ENCODE assay signal across 21 cellular contexts in genomic region chr6:1538348-1538747, GRCh38.
A peak's percentile ranks its signal among the peaks of the same experiment; 100 is the strongest.
DNase-seq lines count a peak whose midpoint lies in the region; ATAC-seq and TF ChIP-seq lines count a peak whose summit lies in the region.
"Had no signal": no experiment of that assay in that cellular context is flagged by ENCODE, and none has a peak within 500 bp of the region (broad histone marks: within the 10 kb centered on the region; RNA-seq: fewer than 3 reads in every experiment).

No MANE protein-coding gene starts in this region.

- H3K36me3 ChIP-seq in adipocyte (ENCODE audit: control insufficient read depth, insufficient read depth, low read length, severe bottlenecking) (peaks cover 5% of the 10 kb centered on the region), suprapubic skin (no peaks in the 10 kb centered on the region)
- H3K36me3 ChIP-seq: BLaER1, Peyer's patch had no signal

- intact Hi-C loops in left ventricle myocardium superior (cut with micrococcal nuclease) (no loop called here), left cardiac atrium (cut with DNase I) (no loop called here)

- H3K27ac ChIP-seq in suprapubic skin: peak overlapping the region; percentile 3
- H3K27ac ChIP-seq: BLaER1, Peyer's patch had no signal

- H3K9me3 ChIP-seq in adipocyte (ENCODE audit: control insufficient read depth, low read length) (peaks cover 4% of the 10 kb centered on the region), suprapubic skin (no peaks in the 10 kb centered on the region)
- H3K9me3 ChIP-seq: Peyer's patch had no signal

- no peak overlapping the region for H3K27ac Mint-ChIP-seq in activated naive CD4-positive, alpha-beta T cell treated with anti-CD3 and anti-CD28 coated beads, Interleukin-2, amount 50 U/mL, for 72 hours
- H3K27ac Mint-ChIP-seq: CD4-positive, CD25-positive, alpha-beta regulatory T cell had no signal

- H3K9ac ChIP-seq in adipocyte (ENCODE audit: low read length): peak overlapping the region; percentile 28
- H3K9ac ChIP-seq: BLaER1 had no signal

- H3K4me1 ChIP-seq in adipocyte (ENCODE audit: control insufficient read depth, insufficient read depth, low read length): peaks cover 13% of the 10 kb centered on the region
- peaks cover 5% of the 10 kb centered on the region for H3K4me1 ChIP-seq in suprapubic skin
- H3K4me1 ChIP-seq: BLaER1, Peyer's patch had no signal

- no peak overlapping the region for H3K4me3 ChIP-seq in adipocyte (ENCODE audit: low read length)
- no peak overlapping the region for H3K4me3 ChIP-seq in suprapubic skin
- H3K4me3 ChIP-seq: BLaER1, Peyer's patch had no signal

- TF ChIP-seq POLR2A in suprapubic skin (IDR thresholded peaks at IDR 0.05): no peak

- TF ChIP-seq EP300 in suprapubic skin (IDR thresholded peaks at IDR 0.05): no peak

- peaks cover 0 to 3% of the 10 kb centered on the region in 2 donors for H3K9me3 Mint-ChIP-seq in activated naive CD4-positive, alpha-beta T cell treated with anti-CD3 and anti-CD28 coated beads, Interleukin-2, amount 50 U/mL, for 72 hours

- peak; percentile 27 for ATAC-seq in left ventricle myocardium superior
- ATAC-seq in left cardiac atrium: no peak
- ATAC-seq in activated naive CD4-positive, alpha-beta T cell treated with anti-CD3 and anti-CD28 coated beads, Interleukin-2, amount 50 U/mL, for 72 hours: no peak

- no peak for TF ChIP-seq CTCF in suprapubic skin (IDR thresholded peaks at IDR 0.05)

- H3K36me3 Mint-ChIP-seq in activated naive CD4-positive, alpha-beta T cell treated with anti-CD3 and anti-CD28 coated beads, Interleukin-2, amount 50 U/mL, for 72 hours: peaks cover 0 to 6% of the 10 kb centered on the region in 2 donors

- WGBS in suprapubic skin: 62% methylated on average over 5 of the region's 5 CpGs

- DNase-seq in left ventricle myocardium superior (no peak), left cardiac atrium (no peak), adipocyte (ENCODE audit: low read depth) (no peak), myocyte (ENCODE audit: low read depth) (peak; percentile 25), suprapubic skin (ENCODE audit: low spot score in 2 of 2) (no peak), globus pallidus (ENCODE audit: low spot score) (no peak), NOMO-1 treated with dmso at 0.1 percent for 144 hours (lab: John Stamatoyannopoulos, UW; ENCODE audit: unreplicated experiment) (no peak)
- no peak for DNase-seq in activated naive CD4-positive, alpha-beta T cell treated with anti-CD3 and anti-CD28 coated beads, Interleukin-2, amount 50 U/mL, for 72 hours (ENCODE audit: low spot score in 2 of 2)
- DNase-seq: CD4-positive, CD25-positive, alpha-beta regulatory T cell; DMS53; H7; KBM-7; MV-4-11; NCI-H1105; NCI-H2029; NCI-H446 treated with DMSO at 0.1 percent for 48 hours; NCI-H69; OCI-M1; Peyer's patch; SHP77 treated with DMSO at 0.1 percent for 48 hours had no signal

- H3K27me3 ChIP-seq in adipocyte (replicated peaks; ENCODE audit: control insufficient read depth, insufficient read depth, low read length) (no peaks in the 10 kb centered on the region), suprapubic skin (no peaks in the 10 kb centered on the region)
- H3K27me3 ChIP-seq: BLaER1, Peyer's patch had no signal
